In genomic region chr13:113748862-113749451, GRCh38 we compare ENCODE assay signal across 23 cellular contexts.
"Had no signal": no experiment of that assay in that cellular context is flagged by ENCODE, and none has a peak within 500 bp of the region (broad histone marks: within the 10 kb centered on the region; RNA-seq: fewer than 3 reads in every experiment).

No MANE protein-coding gene starts in this region.

- H3K4me1 ChIP-seq: ascending aorta, foreskin keratinocyte, vagina had no signal

- H3K27ac ChIP-seq: ascending aorta, brain microvascular endothelial cell, foreskin keratinocyte, transverse colon, vagina, WERI-Rb-1 had no signal

- H3K4me3 ChIP-seq: ascending aorta, transverse colon, vagina had no signal

- DNase-seq: activated CD4-positive, CD25-positive, alpha-beta regulatory T cell treated with anti-CD3 and anti-CD28 coated beads, Interleukin-2, amount 50 U/mL, for 72 hours; activated CD8-positive, alpha-beta memory T cell treated with anti-CD3 and anti-CD28 coated beads for 24 hours; activated CD8-positive, alpha-beta memory T cell treated with anti-CD3 and anti-CD28 coated beads, Interleukin-2, amount 50 U/mL, for 4 hours; activated T-cell treated with anti-CD3 and anti-CD28 coated beads, Interleukin-2, amount 50 U/mL, for 24 hours; brain microvascular endothelial cell; central memory CD4-positive, alpha-beta T cell; dermis blood vessel endothelial cell; effector CD8-positive, alpha-beta T cell; erythroblast; foreskin keratinocyte; midbrain; nucleus accumbens; stimulated activated CD4-positive, alpha-beta T cell treated with anti-CD3 and anti-CD28 coated beads, Interleukin-4, amount 100 ng/mL, for 4 hours; T-cell; transverse colon; WERI-Rb-1 had no signal

- H3K36me3 ChIP-seq: ascending aorta, brain microvascular endothelial cell, transverse colon, vagina, WERI-Rb-1 had no signal

- H3K4me3 Mint-ChIP-seq: activated T-cell treated with anti-CD3 and anti-CD28 coated beads, Interleukin-2, amount 50 U/mL, for 24 hours; activated T-helper 17 cell treated with anti-CD3 and anti-CD28 coated beads, Interleukin-2, amount 50 U/mL, for 72 hours; T-cell; T-helper 2 cell treated with Interferon-gamma antibody and Interleukin-4, amounts not matched to agents 5 μg/mL and 100 μg/mL, for 36 hours had no signal

- H3K36me3 Mint-ChIP-seq: T-cell had no signal

- H3K9me3 Mint-ChIP-seq: T-cell had no signal

- H3K27ac Mint-ChIP-seq: activated naive CD4-positive, alpha-beta T cell treated with anti-CD3 and anti-CD28 coated beads, Interleukin-2, amount 50 U/mL, for 72 hours; activated T-cell treated with anti-CD3 and anti-CD28 coated beads, Interleukin-2, amount 50 U/mL, for 24 hours; activated T-helper 17 cell treated with anti-CD3 and anti-CD28 coated beads, Interleukin-2, amount 50 U/mL, for 72 hours; nephron; T-cell; T-helper 2 cell treated with Interferon-gamma antibody and Interleukin-4, amounts not matched to agents 5 μg/mL and 100 μg/mL, for 36 hours had no signal

- ATAC-seq: activated naive CD4-positive, alpha-beta T cell treated with anti-CD3 and anti-CD28 coated beads, Interleukin-2, amount 50 U/mL, for 72 hours; activated T-helper 17 cell treated with anti-CD3 and anti-CD28 coated beads, Interleukin-2, amount 50 U/mL, for 72 hours; foreskin keratinocyte; left lobe of liver; T-cell had no signal

- H3K27me3 ChIP-seq: ascending aorta, brain microvascular endothelial cell, foreskin keratinocyte, transverse colon, vagina had no signal

- H3K9me3 ChIP-seq: ascending aorta, transverse colon, vagina had no signal
